ENCODE assay signal across 8 cellular contexts in genomic region chr5:148820778-148821395, GRCh38. TPM values are rescaled to one million over a fixed set of nuclear protein-coding genes. Genes with fewer than 3 reads are reported as not detected.
DNase-seq lines count a peak whose midpoint lies in the region; ATAC-seq, FAIRE-seq and TF ChIP-seq lines count a peak whose summit lies in the region.

No MANE protein-coding gene starts in this region.

- TF ChIP-seq POLR2A in GM12878 (IDR thresholded peaks at IDR 0.05; ENCODE audit: low read depth, low read length) = no peak

- H2AK5ac ChIP-seq in mesendoderm (ENCODE audit: low read length) = no peak overlapping the region

- POLR2A ChIA-PET in GM10248 (lab: Yijun Ruan, JAX) = no interaction called here
- POLR2A ChIA-PET in GM12878 (lab: Charles Lee) = interaction anchor here (1.1 kb wide), 1 partner anchor 10 kb away, joined by 3 read pairs; no protein-coding TSS in a partner anchor

- no peak for TF ChIP-seq EP300 in GM12878 (IDR thresholded peaks at IDR 0.05; ENCODE audit: borderline replicate concordance in 1 of 2, control insufficient read depth in 1 of 2, low read depth in 2 of 2, low read length in 2 of 2)

- no peak overlapping the region for H3K4me2 ChIP-seq in GM12878 (ENCODE audit: control insufficient read depth, insufficient read depth)
- H3K4me2 ChIP-seq in mesendoderm (ENCODE audit: low read length) = no peak overlapping the region

- TF ChIP-seq CTCF in 22Rv1 (IDR thresholded peaks at IDR 0.05) (peak; percentile 83), GM10248 (IDR thresholded peaks at IDR 0.05; ENCODE audit: control extremely low read depth, extremely low read depth, low read depth, missing control alignments) (peak; percentile 52), LNCAP (IDR thresholded peaks at IDR 0.05) (peak; percentile 58; the same call in 1 of the 2 replicates), GM12878 (IDR thresholded peaks at IDR 0.05 in 2 of 3, conservative IDR thresholded peaks at IDR 0.05 in 1 of 3; ENCODE audit: control insufficient read depth in 2 of 3, extremely low read depth in 1 of 3, insufficient read depth in 1 of 3, low read depth in 3 of 3, low read length in 3 of 3) (peak; percentile 49 to 59 (median 59); a peak in 5 of 6 replicates)

- no peak overlapping the region for H2AFZ ChIP-seq in GM12878 (ENCODE audit: control insufficient read depth, low read depth, low read length)

- no peak overlapping the region for H2BK120ac ChIP-seq in mesendoderm (ENCODE audit: low read depth, low read length)

- no peak overlapping the region for H3K4me3 ChIP-seq in GM12878
- H3K4me3 ChIP-seq in mesendoderm (ENCODE audit: low read length) = no peak overlapping the region

- no peaks in the 10 kb centered on the region for H4K20me1 ChIP-seq in GM12878 (ENCODE audit: control insufficient read depth, insufficient read depth)

- no peak overlapping the region for H3K4ac ChIP-seq in mesendoderm (ENCODE audit: low read depth, low read length)

- no TSS peak for BruUV-seq in GM12878 (replicated peaks; lab: Mats Ljungman, UMichigan)

- H3K56ac ChIP-seq in mesendoderm (ENCODE audit: low read length) = no peak overlapping the region

- no peaks in the 10 kb centered on the region for H3K79me2 ChIP-seq in GM12878 (ENCODE audit: control insufficient read depth, insufficient read depth, low read length)
- H3K79me2 ChIP-seq in mesendoderm (ENCODE audit: control insufficient read depth, insufficient read depth, low read length) = no peaks in the 10 kb centered on the region

- CTCF ChIA-PET in GM10248 (lab: Yijun Ruan, JAX) (interaction anchor here (0.7 to 2.8 kb wide), 14 partner anchors 9 to 136 kb away, joined by 3 to 12 read pairs (median 4); no protein-coding TSS in a partner anchor), GM12878 (lab: Yijun Ruan, JAX) (interaction anchor here (0.6 to 3.8 kb wide), 39 partner anchors 10 to 789 kb away, joined by 3 to 66 read pairs (median 4); partner anchors contain the start of gene ABLIM3)

- no peak overlapping the region for H3K23ac ChIP-seq in mesendoderm (ENCODE audit: low read length)

- no peaks in the 10 kb centered on the region for H3K79me1 ChIP-seq in mesendoderm (ENCODE audit: low read length)

- in situ Hi-C loops in GM12878 (cut with MboI) = no loop called here

- peak; percentile 76 for ATAC-seq in GM12878
- no peak for ATAC-seq in HG03432 (IDR thresholded peaks at IDR 0.05; ENCODE audit: unreplicated experiment)

- no peak overlapping the region for H3K18ac ChIP-seq in mesendoderm (ENCODE audit: low read length)

- H3K9me3 ChIP-seq in GM12878 (replicated peaks; ENCODE audit: control insufficient read depth, insufficient read depth, low read length) = no peaks in the 10 kb centered on the region

- TF ChIP-seq RAD21 in GM12878 (IDR thresholded peaks at IDR 0.05; ENCODE audit: insufficient read depth, low read depth, low read length) = peak; percentile 41

- H2BK5ac ChIP-seq in mesendoderm (ENCODE audit: low read length) = no peak overlapping the region

- no peaks in the 10 kb centered on the region for H3K36me3 ChIP-seq in GM12878 (ENCODE audit: control insufficient read depth in 2 of 2, insufficient read depth in 2 of 2, low read length in 1 of 2)
- H3K36me3 ChIP-seq in mesendoderm (ENCODE audit: control insufficient read depth, insufficient read depth, low read length) = no peaks in the 10 kb centered on the region

- DNase-seq in GM10248 (ENCODE audit: extremely low spot score) = no peak
- no peak for DNase-seq in GM12878 (ENCODE audit: low read depth, low spot score)
- peak; percentile 42 for DNase-seq in mesendoderm
- no peak for DNase-seq in cerebellum (ENCODE audit: low spot score)
- no peak for DNase-seq in NCI-H1930 (lab: John Stamatoyannopoulos, UW)

- H3K27me3 ChIP-seq in GM12878 (replicated peaks in 1 of 2; ENCODE audit: control insufficient read depth in 2 of 2, insufficient read depth in 2 of 2, low read length in 1 of 2) (no peaks in the 10 kb centered on the region), mesendoderm (ENCODE audit: insufficient read depth, low read length, poor library complexity) (no peaks in the 10 kb centered on the region)

- H4K5ac ChIP-seq in mesendoderm (ENCODE audit: low read length) = no peak overlapping the region

- SMC1A ChIA-PET in GM12878 (lab: Charles Lee; ENCODE audit: uncharacterized antibody, unreplicated experiment) = interaction anchor here (0.8 to 2.6 kb wide), 18 partner anchors 9 to 176 kb away, joined by 3 to 16 read pairs (median 4); no protein-coding TSS in a partner anchor

- H3K27ac ChIP-seq in 22Rv1 (peak overlapping the region; percentile 60), GM12878 (ENCODE audit: control insufficient read depth, insufficient read depth) (no peak overlapping the region), mesendoderm (ENCODE audit: low read depth, low read length) (no peak overlapping the region)

- peak; percentile 31 for FAIRE-seq in GM12878 (lab: Jason Lieb, UNC)

- no peak overlapping the region for H2BK15ac ChIP-seq in mesendoderm (replicated peaks; ENCODE audit: low read depth)

- intact Hi-C loops in GM12878 (cut with micrococcal nuclease; ENCODE audit: unreplicated experiment) = loop anchor here (5.0 kb wide), 1 partner anchor 216 kb away; no protein-coding TSS in a partner anchor

- H4K8ac ChIP-seq in mesendoderm (ENCODE audit: low read depth, low read length) = no peak overlapping the region

- 47% methylated on average over 3 of the region's 3 CpGs for WGBS in GM12878 (ENCODE audit: insufficient coverage, insufficient replicate concordance, low lambda C conversion rate, missing lambda C conversion rate)
- WGBS in mesendoderm (ENCODE audit: extremely low coverage, insufficient coverage, low lambda C conversion rate) = no CpG with 5 or more reads among the region's 3 CpGs

- H3K4me1 ChIP-seq in GM12878 (ENCODE audit: control insufficient read depth, insufficient read depth, low read length) (peaks cover 7% of the 10 kb centered on the region), mesendoderm (ENCODE audit: control insufficient read depth, low read depth, low read length) (no peaks in the 10 kb centered on the region)

- RAD21 ChIA-PET in GM12878 (lab: Charles Lee; ENCODE audit: unreplicated experiment) = interaction anchor here (0.8 to 1.3 kb wide), 12 partner anchors 8 to 215 kb away, joined by 3 to 7 read pairs (median 3); no protein-coding TSS in a partner anchor

- H3K9ac ChIP-seq in GM12878 (ENCODE audit: control insufficient read depth, insufficient read depth, low read length) (no peak overlapping the region), mesendoderm (ENCODE audit: low read length) (no peak overlapping the region)

TF ChIP-seq in GM12878, 131 proteins besides CTCF, POLR2A, EP300 and RAD21:
- TF ChIP-seq SMC3 (IDR thresholded peaks at IDR 0.05; ENCODE audit: borderline replicate concordance, low read length) (peak; percentile 46; the same call in 1 of the 2 replicates), KAT2A (conservative IDR thresholded peaks at IDR 0.05; ENCODE audit: control insufficient read depth, low read depth, low read length) (no peak)

RNA-seq across cellular contexts. Expression of gene ADRB2, which starts 5.5 kb away (rescaled TPM):
- 0.42 and 0.73 TPM in 2 replicates for total RNA-seq in GM12878 (2013; cell fraction: nucleolus; rRNA removed)
- 0.16 and 0.34 TPM in 2 replicates for total RNA-seq in GM12878 (2014; rRNA removed)
- 0.09 and 0.18 TPM in 2 replicates for total RNA-seq in GM12878 (2014; rRNA removed; fragmentation: Illumina TruSeq; extraction: Trizol)
- 0.11 and 0.18 TPM in 2 replicates for total RNA-seq in GM12878 (2021)
- not detected for polyA plus RNA-seq in GM12878 (2011; ENCODE audit: low read depth)
- 0.06 TPM in 1 of 2 replicates, not detected in the other for polyA plus RNA-seq in GM12878 (2011; rRNA removed)
- polyA plus RNA-seq in GM12878 (2011; cell fraction: cytosol; rRNA removed) = 0.06 and 0.08 TPM in 2 replicates
- 0.09 and 0.15 TPM in 2 replicates for polyA plus RNA-seq in GM12878 (2011; cell fraction: nucleus; rRNA removed)
- 0.07 TPM in 1 of 2 replicates, not detected in the other for polyA plus RNA-seq in GM12878 (2012)
- 0.08 and 0.18 TPM in 2 replicates for polyA plus RNA-seq in GM12878 (2014; fragmentation: Illumina TruSeq; extraction: Trizol)
- polyA plus RNA-seq in GM12878 (2014; fragmentation: Nextera tagmentation; extraction: Ambion mirVana) = under 1 TPM; 0.03 to 0.04 TPM
- 0.15 and 0.24 TPM in 2 replicates for polyA plus RNA-seq in GM12878 (2014; rRNA removed)
- polyA plus RNA-seq in GM12878 (2016; fragmentation: Nextera tagmentation; extraction: Ambion mirVana) = under 1 TPM; 0.21 to 0.28 TPM
- 0.29 and 0.46 TPM in 2 replicates for polyA minus RNA-seq in GM12878 (2011; rRNA and poly(A)+ RNA removed)
- not detected in 2 replicates for polyA minus RNA-seq in GM12878 (2011; cell fraction: cytosol; rRNA and poly(A)+ RNA removed)
- 0.60 and 0.77 TPM in 2 replicates for polyA minus RNA-seq in GM12878 (2011; cell fraction: nucleus; rRNA and poly(A)+ RNA removed)
- 0.59 TPM for polyA plus RNA-seq in mesendoderm (2013, experiment 1 of 2)
- polyA plus RNA-seq in mesendoderm (2013, experiment 2 of 2) = 0.48 TPM
- 1.1 TPM for total RNA-seq in cerebellum
